8 cellular contexts compared by ENCODE assay signal in the genomic region with DNA sequence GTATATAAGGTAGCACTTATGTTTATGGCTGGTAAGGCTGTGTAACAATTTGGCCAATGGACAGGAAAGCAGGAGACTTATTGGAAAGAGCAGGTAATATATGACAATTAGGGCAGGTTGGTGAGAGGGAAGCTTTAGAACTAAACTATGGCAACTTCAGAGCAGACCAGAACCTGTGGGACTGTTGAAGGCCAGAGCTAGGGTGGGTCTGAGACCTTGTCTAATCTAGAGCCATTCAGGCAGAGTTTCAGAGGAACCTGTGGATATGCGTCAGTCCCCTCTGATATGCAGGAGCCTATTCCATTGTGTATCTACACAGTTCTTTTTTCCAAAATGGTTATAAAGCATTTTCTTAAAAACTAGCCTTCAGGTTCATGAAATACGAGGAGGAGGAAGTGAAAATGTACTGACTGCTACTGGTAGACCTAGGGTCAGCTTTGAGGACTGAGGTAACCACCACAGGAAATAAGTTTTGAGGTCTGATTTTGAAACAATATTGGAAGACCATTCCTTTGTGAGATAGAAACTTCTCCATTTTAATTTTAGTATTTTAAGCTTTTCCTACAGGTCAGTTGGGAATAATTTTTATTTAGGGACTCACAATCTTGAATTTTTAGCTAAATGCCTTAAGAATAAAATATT. TPM values are rescaled to one million over a fixed set of nuclear protein-coding genes. Genes with fewer than 3 reads are reported as not detected.
DNase-seq lines count a peak whose midpoint lies in the region; ATAC-seq, FAIRE-seq and TF ChIP-seq lines count a peak whose summit lies in the region.

No MANE protein-coding gene starts in this region.

- in situ Hi-C loops in GM12878 (cut with MboI), result no loop called here

- H4K20me1 ChIP-seq in GM12878 (ENCODE audit: control insufficient read depth, insufficient read depth), result no peaks in the 10 kb centered on the region

- H3K27ac ChIP-seq in GM12878 (ENCODE audit: control insufficient read depth, insufficient read depth), result peak overlapping the region; percentile 87

- ATAC-seq in GM21447 (IDR thresholded peaks at IDR 0.05; ENCODE audit: unreplicated experiment) (peak; percentile 38), HG03432 (IDR thresholded peaks at IDR 0.05; ENCODE audit: unreplicated experiment) (peak; percentile 37), GM12878 (peak; percentile 66)

- BruUV-seq in GM12878 (replicated peaks; lab: Mats Ljungman, UMichigan), result no TSS peak

- peak overlapping the region; percentile 97 for H3K4me2 ChIP-seq in GM12878 (ENCODE audit: control insufficient read depth, insufficient read depth)

- no peak overlapping the region for H3K4me3 ChIP-seq in GM12878

- H3K4me1 ChIP-seq in GM12878 (ENCODE audit: control insufficient read depth, insufficient read depth, low read length), result peaks cover 54% of the 10 kb centered on the region

- H3K9ac ChIP-seq in GM12878 (ENCODE audit: control insufficient read depth, insufficient read depth, low read length), result peak overlapping the region; percentile 37; the same call in 1 of the 2 replicates

- peaks cover 0 to 4% of the 10 kb centered on the region in 2 experiments; a peak in 1 of 4 replicates for H3K36me3 ChIP-seq in GM12878 (ENCODE audit: control insufficient read depth in 2 of 2, insufficient read depth in 2 of 2, low read length in 1 of 2)

- intact Hi-C loops in GM12878 (cut with micrococcal nuclease; ENCODE audit: unreplicated experiment), result loop anchor here (2.0 to 10.0 kb wide), 2 partner anchors 53 to 511 kb away; a partner anchor contains a TSS

- no peaks in the 10 kb centered on the region; the same call in 2 of the 3 replicates for H3K9me3 ChIP-seq in GM12878 (replicated peaks; ENCODE audit: control insufficient read depth, insufficient read depth, low read length)

- TF ChIP-seq POLR2A in GM12891 (IDR thresholded peaks at IDR 0.05; ENCODE audit: low read depth, low read length) (no peak), GM12878 (IDR thresholded peaks at IDR 0.05; ENCODE audit: low read depth, low read length) (no peak)

- TF ChIP-seq CTCF in GM12878 (IDR thresholded peaks at IDR 0.05 in 2 of 3, conservative IDR thresholded peaks at IDR 0.05 in 1 of 3; ENCODE audit: control insufficient read depth in 2 of 3, extremely low read depth in 1 of 3, insufficient read depth in 1 of 3, low read depth in 3 of 3, low read length in 3 of 3), result no peak

- H2AFZ ChIP-seq in GM12878 (ENCODE audit: control insufficient read depth, low read depth, low read length), result no peak overlapping the region

- no peak for TF ChIP-seq RAD21 in GM12878 (IDR thresholded peaks at IDR 0.05; ENCODE audit: insufficient read depth, low read depth, low read length)

- POLR2A ChIA-PET in GM12878 (lab: Charles Lee), result interaction anchor here (1.0 to 3.2 kb wide), 9 partner anchors 12 to 55 kb away, joined by 3 to 18 read pairs (median 4); no protein-coding TSS in a partner anchor

- 4% methylated on average over 2 of the region's 2 CpGs for WGBS in GM12878 (ENCODE audit: insufficient coverage, insufficient replicate concordance, low lambda C conversion rate, missing lambda C conversion rate)

- DNase-seq in GM12891 (ENCODE audit: insufficient read length, low spot score) (no peak), GM12878 (ENCODE audit: low read depth, low spot score) (peak; percentile 60), NCI-H2196 treated with DMSO at 0.1 percent for 48 hours (lab: John Stamatoyannopoulos, UW; ENCODE audit: unreplicated experiment) (no peak), NCI-H1930 (lab: John Stamatoyannopoulos, UW) (no peak), NCI-H1694 treated with DMSO at 0.1 percent for 48 hours (lab: John Stamatoyannopoulos, UW) (no peak)
- no peak for DNase-seq in NK-92 treated with Interleukin-12 subunit alpha and Interleukin-12 subunit beta, amount 100 ng/mL, for 24 hours (lab: John Stamatoyannopoulos, UW)

- peaks cover 60% of the 10 kb centered on the region for H3K79me2 ChIP-seq in GM12878 (ENCODE audit: control insufficient read depth, insufficient read depth, low read length)

- RAD21 ChIA-PET in GM12878 (lab: Charles Lee; ENCODE audit: unreplicated experiment), result interaction anchor here (0.6 to 5.3 kb wide), 21 partner anchors 8 to 411 kb away, joined by 3 to 42 read pairs (median 6); a partner anchor contains a TSS

- SMC1A ChIA-PET in GM12878 (lab: Charles Lee; ENCODE audit: uncharacterized antibody, unreplicated experiment), result interaction anchor here (0.6 to 5.4 kb wide), 26 partner anchors 8 to 516 kb away, joined by 3 to 62 read pairs (median 7); no protein-coding TSS in a partner anchor

- FAIRE-seq in GM12891 (lab: Jason Lieb, UNC), result peak; percentile 78
- no peak for FAIRE-seq in GM12878 (lab: Jason Lieb, UNC)

- peak; percentile 66 to 67; a peak in 3 of 4 replicates for TF ChIP-seq EP300 in GM12878 (IDR thresholded peaks at IDR 0.05; ENCODE audit: borderline replicate concordance in 1 of 2, control insufficient read depth in 1 of 2, low read depth in 2 of 2, low read length in 2 of 2)

- H3K27me3 ChIP-seq in GM12878 (replicated peaks in 1 of 2; ENCODE audit: control insufficient read depth in 2 of 2, insufficient read depth in 2 of 2, low read length in 1 of 2), result no peaks in the 10 kb centered on the region

- CTCF ChIA-PET in GM12878 (lab: Yijun Ruan, JAX), result interaction anchor here (0.7 to 4.8 kb wide), 16 partner anchors 8 to 516 kb away, joined by 3 to 54 read pairs (median 4); no protein-coding TSS in a partner anchor

TF ChIP-seq in GM12891, 5 proteins besides CTCF, POLR2A, EP300 and RAD21:
- TF ChIP-seq POU2F2 (IDR thresholded peaks at IDR 0.05; ENCODE audit: low read depth, low read length) (no peak), PAX5 (IDR thresholded peaks at IDR 0.05; ENCODE audit: insufficient read depth, low read length, severe bottlenecking) (no peak), SPI1 (IDR thresholded peaks at IDR 0.05; ENCODE audit: low read depth, low read length) (peak; percentile 97), TAF1 (IDR thresholded peaks at IDR 0.05; ENCODE audit: low read depth, low read length) (no peak)

TF ChIP-seq in GM12878, 131 proteins besides CTCF, POLR2A, EP300 and RAD21 (continues in another document):
- TF ChIP-seq ETV6 (conservative IDR thresholded peaks at IDR 0.05 in 1 of 2, IDR thresholded peaks at IDR 0.05 in 1 of 2; ENCODE audit: borderline replicate concordance in 1 of 2, low read depth in 1 of 2) (0 out of 4 replicates have a peak, but pooled peaks of 1 of the 2 experiments have one; percentile 30), STAT1 (conservative IDR thresholded peaks at IDR 0.05) (no peak), ZNF274 (IDR thresholded peaks at IDR 0.05; ENCODE audit: insufficient read depth, insufficient read length) (no peak), TAF1 (IDR thresholded peaks at IDR 0.05; ENCODE audit: borderline replicate concordance, low read depth, low read length) (no peak), TCF3 (IDR thresholded peaks at IDR 0.05; ENCODE audit: borderline replicate concordance, insufficient read depth, low read depth, low read length) (no peak), ATF7 (IDR thresholded peaks at IDR 0.05; ENCODE audit: low read depth) (0 out of 2 replicates have a peak, but pooled peaks have one; percentile 21)
- TF ChIP-seq, protein P1, sequence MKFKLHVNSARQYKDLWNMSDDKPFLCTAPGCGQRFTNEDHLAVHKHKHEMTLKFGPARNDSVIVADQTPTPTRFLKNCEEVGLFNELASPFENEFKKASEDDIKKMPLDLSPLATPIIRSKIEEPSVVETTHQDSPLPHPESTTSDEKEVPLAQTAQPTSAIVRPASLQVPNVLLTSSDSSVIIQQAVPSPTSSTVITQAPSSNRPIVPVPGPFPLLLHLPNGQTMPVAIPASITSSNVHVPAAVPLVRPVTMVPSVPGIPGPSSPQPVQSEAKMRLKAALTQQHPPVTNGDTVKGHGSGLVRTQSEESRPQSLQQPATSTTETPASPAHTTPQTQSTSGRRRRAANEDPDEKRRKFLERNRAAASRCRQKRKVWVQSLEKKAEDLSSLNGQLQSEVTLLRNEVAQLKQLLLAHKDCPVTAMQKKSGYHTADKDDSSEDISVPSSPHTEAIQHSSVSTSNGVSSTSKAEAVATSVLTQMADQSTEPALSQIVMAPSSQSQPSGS (IDR thresholded peaks at IDR 0.05; ENCODE audit: low read length), result peak; percentile 47; the same call in 1 of the 2 replicates

RNA-seq across cellular contexts. Expression of a gene that starts 37.6 kb away (rescaled TPM):
- polyA plus RNA-seq in GM12891 (2012; ENCODE audit: low read depth, missing spikeins), result 19.1 TPM
- 85.3 and 105 TPM in 2 replicates for total RNA-seq in GM12878 (2013; cell fraction: nucleolus; rRNA removed)
- 59.9 and 61.6 TPM in 2 replicates for total RNA-seq in GM12878 (2014; rRNA removed)
- total RNA-seq in GM12878 (2014; rRNA removed; fragmentation: Illumina TruSeq; extraction: Trizol), result 83.8 and 87.5 TPM in 2 replicates
- total RNA-seq in GM12878 (2021), result 76.1 and 76.9 TPM in 2 replicates
- 24.4 TPM for polyA plus RNA-seq in GM12878 (2011; ENCODE audit: low read depth)
- 91.4 and 122 TPM in 2 replicates for polyA plus RNA-seq in GM12878 (2011; rRNA removed)
- polyA plus RNA-seq in GM12878 (2011; cell fraction: cytosol; rRNA removed), result 38.3 and 41.6 TPM in 2 replicates
- 70.5 and 86.0 TPM in 2 replicates for polyA plus RNA-seq in GM12878 (2011; cell fraction: nucleus; rRNA removed)
- 32.2 and 37.2 TPM in 2 replicates for polyA plus RNA-seq in GM12878 (2012)
- polyA plus RNA-seq in GM12878 (2014; fragmentation: Illumina TruSeq; extraction: Trizol), result 64.9 and 73.3 TPM in 2 replicates
- polyA plus RNA-seq in GM12878 (2014; fragmentation: Nextera tagmentation; extraction: Ambion mirVana), result 10 to 100 TPM; 24.2 to 34.4 TPM
- polyA plus RNA-seq in GM12878 (2014; rRNA removed), result 46.4 and 47.7 TPM in 2 replicates
- polyA plus RNA-seq in GM12878 (2016; fragmentation: Nextera tagmentation; extraction: Ambion mirVana), result 10 to 100 TPM; 50.2 to 53.1 TPM
- 110 and 125 TPM in 2 replicates for polyA minus RNA-seq in GM12878 (2011; rRNA and poly(A)+ RNA removed)
- 41.3 and 44.8 TPM in 2 replicates for polyA minus RNA-seq in GM12878 (2011; cell fraction: cytosol; rRNA and poly(A)+ RNA removed)
- 172 and 368 TPM in 2 replicates for polyA minus RNA-seq in GM12878 (2011; cell fraction: nucleus; rRNA and poly(A)+ RNA removed)
